1 cellular context compared by ENCODE assay signal in genomic region chr2:88350641-88351601, GRCh38.
TF ChIP-seq lines count a peak whose summit lies in the region.

No MANE protein-coding gene starts in this region.

TF ChIP-seq in GM12878, 131 proteins besides CTCF, POLR2A, EP300 and RAD21 (continued from another document):
- TF ChIP-seq CUX1 (IDR thresholded peaks at IDR 0.05; ENCODE audit: insufficient replicate concordance, low read depth, low read length) = no peak
- TF ChIP-seq KDM1A (IDR thresholded peaks at IDR 0.05; ENCODE audit: borderline replicate concordance) = no peak
- TF ChIP-seq PAX8 (IDR thresholded peaks at IDR 0.05) = no peak
